In genomic region chr7:75969704-75970498, GRCh38 we compare ENCODE assay signal across 1 cellular context.
TF ChIP-seq lines count a peak whose summit lies in the region.

No MANE protein-coding gene starts in this region.

TF ChIP-seq in GM12878, 131 proteins besides CTCF, POLR2A, EP300 and RAD21:
- TF ChIP-seq, protein P1, sequence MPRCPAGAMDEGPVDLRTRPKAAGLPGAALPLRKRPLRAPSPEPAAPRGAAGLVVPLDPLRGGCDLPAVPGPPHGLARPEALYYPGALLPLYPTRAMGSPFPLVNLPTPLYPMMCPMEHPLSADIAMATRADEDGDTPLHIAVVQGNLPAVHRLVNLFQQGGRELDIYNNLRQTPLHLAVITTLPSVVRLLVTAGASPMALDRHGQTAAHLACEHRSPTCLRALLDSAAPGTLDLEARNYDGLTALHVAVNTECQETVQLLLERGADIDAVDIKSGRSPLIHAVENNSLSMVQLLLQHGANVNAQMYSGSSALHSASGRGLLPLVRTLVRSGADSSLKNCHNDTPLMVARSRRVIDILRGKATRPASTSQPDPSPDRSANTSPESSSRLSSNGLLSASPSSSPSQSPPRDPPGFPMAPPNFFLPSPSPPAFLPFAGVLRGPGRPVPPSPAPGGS (IDR thresholded peaks at IDR 0.05; ENCODE audit: borderline replicate concordance, insufficient read depth, low read depth, low read length, poor library complexity, severe bottlenecking) = peak; percentile 46
- no peak for TF ChIP-seq MYC (IDR thresholded peaks at IDR 0.05; ENCODE audit: insufficient read depth, insufficient read length, insufficient replicate concordance, low read length, severe bottlenecking)
- TF ChIP-seq PKNOX1 (IDR thresholded peaks at IDR 0.05) = no peak
TF ChIP-seq in GM12878: peak in this region for 1.
